ENCODE assay signal across 9 cellular contexts in genomic region chr6:111552999-111553398, GRCh38. TPM values are rescaled to one million over a fixed set of nuclear protein-coding genes. Genes with fewer than 3 reads are reported as not detected.
DNase-seq lines count a peak whose midpoint lies in the region; ATAC-seq and TF ChIP-seq lines count a peak whose summit lies in the region.
"Had no signal": no experiment of that assay in that cellular context is flagged by ENCODE, and none has a peak within 500 bp of the region (broad histone marks: within the 10 kb centered on the region; RNA-seq: fewer than 3 reads in every experiment).

No MANE protein-coding gene starts in this region.

- ATAC-seq in heart left ventricle (no peak), right cardiac atrium (no peak), upper lobe of right lung (no peak), aorta (ENCODE audit: low FRiP score) (no peak), HG03342 (IDR thresholded peaks at IDR 0.05; ENCODE audit: unreplicated experiment) (no peak)
- ATAC-seq: activated CD8-positive, alpha-beta memory T cell treated with anti-CD3 and anti-CD28 coated beads, Interleukin-2, amount 10 ng/mL, durations not matched to agents 7 days and 5 days had no signal

- no peak for DNase-seq in heart left ventricle
- DNase-seq in right cardiac atrium: no peak
- DNase-seq in upper lobe of right lung: no peak
- DNase-seq in aorta: no peak
- no peak for DNase-seq in GM10248 (ENCODE audit: extremely low spot score)
- DNase-seq: activated CD8-positive, alpha-beta memory T cell treated with anti-CD3 and anti-CD28 coated beads, Interleukin-2, amount 10 ng/mL, durations not matched to agents 7 days and 5 days had no signal

- TF ChIP-seq CTCF in heart left ventricle (IDR thresholded peaks at IDR 0.05) (no peak), VCaP (conservative IDR thresholded peaks at IDR 0.05) (no peak), upper lobe of right lung (IDR thresholded peaks at IDR 0.05) (no peak), GM10248 (IDR thresholded peaks at IDR 0.05; ENCODE audit: control extremely low read depth, extremely low read depth, low read depth, missing control alignments) (no peak)

- no peak for TF ChIP-seq POLR2A in heart left ventricle (IDR thresholded peaks at IDR 0.05)

- 82 to 93% (median 90%) methylated on average over 6 of the region's 6 CpGs for WGBS in heart left ventricle, 4 donors
- WGBS in right cardiac atrium: 90% methylated on average over 6 of the region's 6 CpGs
- 87 to 97% methylated on average over 5 of the region's 6 CpGs for WGBS in mesodermal cell (ENCODE audit: insufficient coverage in 2 of 2), 2 experiments
- 95 to 96% methylated on average over 6 of the region's 6 CpGs for WGBS in aorta, 2 donors

- no peaks in the 10 kb centered on the region for H3K27me3 ChIP-seq in heart left ventricle
- no peaks in the 10 kb centered on the region for H3K27me3 ChIP-seq in right cardiac atrium (ENCODE audit: control insufficient read depth, insufficient read depth)
- H3K27me3 ChIP-seq in upper lobe of right lung: no peaks in the 10 kb centered on the region
- H3K27me3 ChIP-seq in aorta (ENCODE audit: control insufficient read depth in 1 of 2, insufficient read depth in 2 of 2, low read length in 1 of 2): no peaks in the 10 kb centered on the region

- H3K9me3 ChIP-seq in heart left ventricle (no peaks in the 10 kb centered on the region), right cardiac atrium (ENCODE audit: control insufficient read depth, low read length) (no peaks in the 10 kb centered on the region), mesodermal cell (ENCODE audit: control insufficient read depth, low read length) (no peaks in the 10 kb centered on the region), upper lobe of right lung (no peaks in the 10 kb centered on the region), aorta (ENCODE audit: control insufficient read depth, low read length) (no peaks in the 10 kb centered on the region)

- H3K4me3 ChIP-seq in heart left ventricle: no peak overlapping the region
- no peak overlapping the region for H3K4me3 ChIP-seq in right cardiac atrium (ENCODE audit: low read length)
- H3K4me3 ChIP-seq in mesodermal cell (ENCODE audit: extremely low read depth, insufficient read depth, low read length, poor library complexity, severe bottlenecking): no peak overlapping the region
- H3K4me3 ChIP-seq in upper lobe of right lung: no peak overlapping the region
- no peak overlapping the region for H3K4me3 ChIP-seq in aorta (ENCODE audit: low read length in 2 of 2)

- H3K36me3 ChIP-seq in heart left ventricle: peaks cover 0 to 4% (median 0%) of the 10 kb centered on the region in 9 donors
- H3K36me3 ChIP-seq in mesodermal cell (ENCODE audit: control insufficient read depth, insufficient read depth, low read length): no peaks in the 10 kb centered on the region
- no peaks in the 10 kb centered on the region for H3K36me3 ChIP-seq in upper lobe of right lung
- H3K36me3 ChIP-seq in aorta (ENCODE audit: control insufficient read depth in 1 of 2, insufficient read depth in 2 of 2, low read length in 1 of 2): no peaks in the 10 kb centered on the region

- peak overlapping the region in 9 of 12 donors; percentile 20 to 75 (median 71) for H3K27ac ChIP-seq in heart left ventricle
- H3K27ac ChIP-seq in right cardiac atrium (ENCODE audit: low read length): no peak overlapping the region
- peak overlapping the region; percentile 90 for H3K27ac ChIP-seq in VCaP
- peak overlapping the region; percentile 73 for H3K27ac ChIP-seq in mesodermal cell (ENCODE audit: low read depth, low read length, severe bottlenecking)
- H3K27ac ChIP-seq in upper lobe of right lung: peak overlapping the region; percentile 59
- peak overlapping the region in 1 of 2 donors; percentile 58 for H3K27ac ChIP-seq in aorta (ENCODE audit: low read depth in 1 of 2, low read length in 2 of 2)

- H3K4me1 ChIP-seq in heart left ventricle: peaks cover 8 to 43% (median 30%) of the 10 kb centered on the region in 12 donors
- peaks cover 12% of the 10 kb centered on the region for H3K4me1 ChIP-seq in right cardiac atrium (ENCODE audit: control insufficient read depth, insufficient read depth, low read length)
- peaks cover 54% of the 10 kb centered on the region for H3K4me1 ChIP-seq in mesodermal cell (ENCODE audit: control insufficient read depth, insufficient read depth, low read length, poor library complexity, severe bottlenecking)
- peaks cover 30% of the 10 kb centered on the region for H3K4me1 ChIP-seq in upper lobe of right lung
- peaks cover 0 to 3% of the 10 kb centered on the region in 2 donors for H3K4me1 ChIP-seq in aorta (ENCODE audit: control insufficient read depth in 1 of 2, insufficient read depth in 2 of 2, low read length in 2 of 2)

- intact Hi-C loops in heart left ventricle (cut with DNase I): loop anchor here in 6 of 10 donors (2.0 to 10.0 kb wide), 6 partner anchors 49 to 71 kb away; partner anchors contain the start of genes REV3L (in 4 of the 6) and TRAF3IP2 (in 2 of the 6)
- intact Hi-C loops in right cardiac atrium (cut with DNase I): loop anchor here in 1 of 4 donors (5.0 kb wide), 1 partner anchor 49 kb away; no protein-coding TSS in a partner anchor
- intact Hi-C loops in upper lobe of right lung (cut with DNase I): no loop called here
- intact Hi-C loops in aorta (cut with DNase I): loop anchor here (5.0 kb wide), 2 partner anchors 66 to 71 kb away; partner anchors contain the start of gene REV3L (in 1 of the 2)

- CTCF ChIA-PET in GM10248 (lab: Yijun Ruan, JAX): interaction anchor here (0.9 to 2.0 kb wide), 4 partner anchors 10 to 542 kb away, joined by 3 to 6 read pairs (median 3); no protein-coding TSS in a partner anchor

- POLR2A ChIA-PET in GM10248 (lab: Yijun Ruan, JAX): no interaction called here

RNA-seq across cellular contexts. Expression of gene TRAF3IP2, which starts 52.7 kb away (rescaled TPM):
- total RNA-seq in heart left ventricle: 10 to 100 TPM in 8 of 9 donors, 1 to 10 TPM in 1; 7.4 to 19.4 (median 12.9) TPM
- polyA plus RNA-seq in heart left ventricle: 10 to 100 TPM; 10.5 to 14.4 TPM
- total RNA-seq in right cardiac atrium: 10 to 100 TPM; 12.7 to 16.0 (median 13.1) TPM
- polyA plus RNA-seq in right cardiac atrium: 14.1 TPM
- 10.9 TPM for polyA plus RNA-seq in mesodermal cell (2013, experiment 1 of 2)
- 8.2 TPM for polyA plus RNA-seq in mesodermal cell (2013, experiment 2 of 2)
- total RNA-seq in upper lobe of right lung: 32.1 TPM
- total RNA-seq in aorta: 10 to 100 TPM; 24.7 to 39.0 TPM
- 10 to 100 TPM; 12.0 to 12.2 TPM for polyA plus RNA-seq in aorta
